In the genomic region with DNA sequence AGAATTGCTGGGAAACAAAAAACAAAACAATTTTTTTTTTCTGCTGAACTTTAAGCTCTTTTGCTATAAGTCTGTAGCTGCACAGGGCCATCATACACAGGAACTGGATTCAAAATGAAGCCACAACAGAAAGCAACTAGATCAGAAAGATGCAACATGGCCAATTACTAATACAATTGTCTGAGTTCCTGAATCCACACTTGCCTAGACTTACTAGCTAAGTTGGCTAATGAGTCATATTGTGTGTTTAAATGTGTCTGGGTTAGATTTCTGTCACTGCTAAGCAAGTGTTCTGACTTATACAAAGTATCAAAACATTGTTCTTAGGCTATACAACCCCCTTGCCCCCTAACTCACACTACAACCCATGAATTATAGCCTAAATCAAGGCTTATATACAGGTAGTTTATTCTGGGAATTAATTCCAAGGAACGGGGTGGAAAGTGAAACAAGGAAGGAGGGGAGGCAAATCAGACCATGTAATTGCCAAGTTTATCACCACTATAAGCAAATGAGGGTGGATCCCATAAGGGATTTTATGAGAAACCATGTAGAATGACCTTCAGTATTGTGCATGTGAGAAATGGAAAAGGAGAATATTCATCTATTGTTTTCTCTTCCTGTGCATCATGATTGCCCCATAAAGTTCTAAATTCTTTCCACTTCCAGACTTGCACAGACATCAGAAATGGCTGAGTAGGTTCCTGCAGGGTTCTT, we compare ENCODE assay signal across 19 cellular contexts.
A peak's percentile ranks its signal among the peaks of the same experiment; 100 is the strongest.
DNase-seq lines count a peak whose midpoint lies in the region; ATAC-seq and TF ChIP-seq lines count a peak whose summit lies in the region.
"Had no signal": no experiment of that assay in that cellular context is flagged by ENCODE, and none has a peak within 500 bp of the region (broad histone marks: within the 10 kb centered on the region; RNA-seq: fewer than 3 reads in every experiment).

No MANE protein-coding gene starts in this region.

- no peaks in the 10 kb centered on the region for H3K4me1 Mint-ChIP-seq in activated T-helper 2 cell treated with anti-CD3 and anti-CD28 coated beads, Interferon-gamma antibody, Interleukin-2, Interleukin-4, amounts not matched to agents 10 μg/mL and 5 μg/mL and 100 μg/mL, durations not matched to agents 14 hours and 24 hours and 36 hours (ENCODE audit: low read depth)
- H3K4me1 Mint-ChIP-seq: CD4-positive, CD25-positive, alpha-beta regulatory T cell; CD8-positive, alpha-beta memory T cell; H9; IgD-negative memory B cell had no signal

- in situ Hi-C loops in GM23248 (cut with MboI): no loop called here

- no peak overlapping the region for H3K27ac Mint-ChIP-seq in activated T-helper 2 cell treated with anti-CD3 and anti-CD28 coated beads, Interferon-gamma antibody, Interleukin-2, Interleukin-4, amounts not matched to agents 10 μg/mL and 5 μg/mL and 100 μg/mL, durations not matched to agents 14 hours and 24 hours and 36 hours
- H3K27ac Mint-ChIP-seq: CD4-positive, CD25-positive, alpha-beta regulatory T cell; CD8-positive, alpha-beta memory T cell; H9; IgD-negative memory B cell had no signal

- H3K4me2 ChIP-seq in GM23248 (ENCODE audit: unreplicated experiment): no peak overlapping the region

- ATAC-seq in heart right ventricle: no peak
- ATAC-seq: HepG2 had no signal

- H3K9ac ChIP-seq in GM23248 (no peak overlapping the region), colonic mucosa (ENCODE audit: low read depth in 2 of 2, low read length in 2 of 2) (no peak overlapping the region), mucosa of rectum (ENCODE audit: low read depth in 1 of 2, low read length in 2 of 2) (peak overlapping the region in 1 of 2 donors; percentile 20)

- 28 to 52% methylated on average over 1 of the region's 1 CpG for WGBS in GM23248 (ENCODE audit: low coverage in 1 of 2, low lambda C conversion rate in 2 of 2, missing lambda C conversion rate in 2 of 2), 2 experiments
- 56 to 73% methylated on average over 1 of the region's 1 CpG for WGBS in heart right ventricle, 2 donors

- no peak overlapping the region for H3K4me3 Mint-ChIP-seq in activated T-helper 2 cell treated with anti-CD3 and anti-CD28 coated beads, Interferon-gamma antibody, Interleukin-2, Interleukin-4, amounts not matched to agents 10 μg/mL and 5 μg/mL and 100 μg/mL, durations not matched to agents 14 hours and 24 hours and 36 hours (ENCODE audit: low read depth)
- H3K4me3 Mint-ChIP-seq: CD4-positive, CD25-positive, alpha-beta regulatory T cell; CD8-positive, alpha-beta memory T cell; H9; IgD-negative memory B cell had no signal

- no peaks in the 10 kb centered on the region for H3K36me3 ChIP-seq in GM23248 (ENCODE audit: low read depth)
- no peaks in the 10 kb centered on the region for H3K36me3 ChIP-seq in colonic mucosa
- H3K36me3 ChIP-seq in mucosa of rectum (ENCODE audit: control insufficient read depth in 2 of 2, insufficient read depth in 2 of 2, low read length in 2 of 2): no peaks in the 10 kb centered on the region
- no peaks in the 10 kb centered on the region for H3K36me3 ChIP-seq in heart right ventricle
- H3K36me3 ChIP-seq: BE2C had no signal

- TF ChIP-seq CTCF in colonic mucosa (IDR thresholded peaks at IDR 0.05) (no peak), heart right ventricle (IDR thresholded peaks at IDR 0.05) (no peak)

- no peak overlapping the region for H3K27ac ChIP-seq in GM23248
- peak overlapping the region; percentile 67 for H3K27ac ChIP-seq in colonic mucosa
- H3K27ac ChIP-seq in mucosa of rectum (ENCODE audit: low read depth in 2 of 2, low read length in 2 of 2): peak overlapping the region; percentile 60 to 81
- no peak overlapping the region for H3K27ac ChIP-seq in heart right ventricle

- H3K4me3 ChIP-seq in GM23248 (no peak overlapping the region), colonic mucosa (no peak overlapping the region), mucosa of rectum (ENCODE audit: low read length in 2 of 2) (peak overlapping the region in 1 of 2 donors; percentile 45), heart right ventricle (no peak overlapping the region)

- no peak overlapping the region for H2AFZ ChIP-seq in GM23248

- H3K36me3 Mint-ChIP-seq in activated T-helper 2 cell treated with anti-CD3 and anti-CD28 coated beads, Interferon-gamma antibody, Interleukin-2, Interleukin-4, amounts not matched to agents 10 μg/mL and 5 μg/mL and 100 μg/mL, durations not matched to agents 14 hours and 24 hours and 36 hours (ENCODE audit: low read depth): no peaks in the 10 kb centered on the region
- H3K36me3 Mint-ChIP-seq: CD4-positive, CD25-positive, alpha-beta regulatory T cell; CD8-positive, alpha-beta memory T cell; IgD-negative memory B cell had no signal

- H3K79me2 ChIP-seq in GM23248 (ENCODE audit: insufficient read depth): no peaks in the 10 kb centered on the region

- H3K9me3 Mint-ChIP-seq in activated T-helper 2 cell treated with anti-CD3 and anti-CD28 coated beads, Interferon-gamma antibody, Interleukin-2, Interleukin-4, amounts not matched to agents 10 μg/mL and 5 μg/mL and 100 μg/mL, durations not matched to agents 14 hours and 24 hours and 36 hours: peaks cover 29% of the 10 kb centered on the region

- H3K27me3 ChIP-seq in GM23248 (replicated peaks; ENCODE audit: insufficient read depth): no peaks in the 10 kb centered on the region
- no peaks in the 10 kb centered on the region for H3K27me3 ChIP-seq in colonic mucosa
- H3K27me3 ChIP-seq in mucosa of rectum (ENCODE audit: control insufficient read depth in 2 of 2, insufficient read depth in 2 of 2, low read length in 2 of 2): no peaks in the 10 kb centered on the region
- H3K27me3 ChIP-seq in heart right ventricle: no peaks in the 10 kb centered on the region
- H3K27me3 ChIP-seq: BE2C had no signal

- no peaks in the 10 kb centered on the region for H3K9me2 ChIP-seq in GM23248 (ENCODE audit: insufficient read depth)

- H3K27me3 Mint-ChIP-seq in activated T-helper 2 cell treated with anti-CD3 and anti-CD28 coated beads, Interferon-gamma antibody, Interleukin-2, Interleukin-4, amounts not matched to agents 10 μg/mL and 5 μg/mL and 100 μg/mL, durations not matched to agents 14 hours and 24 hours and 36 hours (ENCODE audit: low read depth): no peaks in the 10 kb centered on the region
- H3K27me3 Mint-ChIP-seq: CD4-positive, CD25-positive, alpha-beta regulatory T cell; CD8-positive, alpha-beta memory T cell; IgD-negative memory B cell had no signal

- no peaks in the 10 kb centered on the region for H3F3A ChIP-seq in GM23248 (ENCODE audit: insufficient read depth)

- no peaks in the 10 kb centered on the region for H3K4me1 ChIP-seq in GM23248 (ENCODE audit: insufficient read depth)
- no peaks in the 10 kb centered on the region for H3K4me1 ChIP-seq in colonic mucosa
- peaks cover 5 to 7% of the 10 kb centered on the region in 2 donors for H3K4me1 ChIP-seq in mucosa of rectum (ENCODE audit: control insufficient read depth in 2 of 2, insufficient read depth in 2 of 2, low read length in 2 of 2)
- H3K4me1 ChIP-seq in heart right ventricle: no peaks in the 10 kb centered on the region
- H3K4me1 ChIP-seq: BE2C had no signal

- H4K20me1 ChIP-seq in GM23248 (ENCODE audit: insufficient read depth): no peaks in the 10 kb centered on the region

- DNase-seq in GM23248 (peak; percentile 7), colonic mucosa (no peak), kidney tubule cell (ENCODE audit: low spot score) (peak; percentile 3), mesenteric fat pad (ENCODE audit: low spot score) (no peak), DMS153 treated with DMSO at 0.1 percent for 48 hours (lab: John Stamatoyannopoulos, UW; ENCODE audit: unreplicated experiment) (no peak), heart right ventricle (no peak)
- DNase-seq in activated T-helper 2 cell treated with anti-CD3 and anti-CD28 coated beads, Interferon-gamma antibody, Interleukin-2, Interleukin-4, amounts not matched to agents 10 μg/mL and 5 μg/mL and 100 μg/mL, durations not matched to agents 14 hours and 24 hours and 36 hours (ENCODE audit: low spot score): no peak
- DNase-seq: ACHN; BE2C; C1 segment of cervical spinal cord; CD4-positive, CD25-positive, alpha-beta regulatory T cell; CD8-positive, alpha-beta memory T cell; COR-L47; DMS 273 treated with DMSO at 0.1 percent for 48 hours; GDM1; H9 had no signal

- intact Hi-C loops in colonic mucosa (cut with DNase I): no loop called here
- intact Hi-C loops in heart right ventricle (cut with DNase I): no loop called here
- intact Hi-C loops in activated T-helper 2 cell treated with anti-CD3 and anti-CD28 coated beads, Interferon-gamma antibody, Interleukin-2, Interleukin-4, amounts not matched to agents 10 μg/mL and 5 μg/mL and 100 μg/mL, durations not matched to agents 14 hours and 24 hours and 36 hours (cut with micrococcal nuclease): no loop called here

- no peaks in the 10 kb centered on the region for H3K9me3 ChIP-seq in GM23248 (ENCODE audit: low read depth)
- H3K9me3 ChIP-seq in colonic mucosa: peaks cover 3% of the 10 kb centered on the region
- peaks cover 0 to 5% of the 10 kb centered on the region in 2 donors for H3K9me3 ChIP-seq in mucosa of rectum (ENCODE audit: control insufficient read depth in 2 of 2, low read length in 2 of 2)
- peaks cover 0 to 15% (median 0%) of the 10 kb centered on the region in 11 donors for H3K9me3 ChIP-seq in heart right ventricle
- H3K9me3 ChIP-seq: BE2C had no signal

Comparison
In these comparisons a context has a peak if more than half of its experiments do, and no peak if none do; other contexts are left out.
1. DNase-seq: peak in GM23248 (single experiment) and kidney tubule cell (single experiment); none in colonic mucosa (single experiment), mesenteric fat pad (single experiment), DMS153 treated with DMSO at 0.1 percent for 48 hours (single experiment), heart right ventricle (0 of 2) and activated T-helper 2 cell treated with anti-CD3 and anti-CD28 coated beads, Interferon-gamma antibody, Interleukin-2, Interleukin-4, amounts not matched to agents 10 μg/mL and 5 μg/mL and 100 μg/mL, durations not matched to agents 14 hours and 24 hours and 36 hours (single experiment).
2. H3K27ac ChIP-seq: peak in colonic mucosa (single experiment) and mucosa of rectum (2 of 2); none in GM23248 (single experiment) and heart right ventricle (0 of 10).